Comparison of ENCODE assay signal across 29 cellular contexts in the genomic region with DNA sequence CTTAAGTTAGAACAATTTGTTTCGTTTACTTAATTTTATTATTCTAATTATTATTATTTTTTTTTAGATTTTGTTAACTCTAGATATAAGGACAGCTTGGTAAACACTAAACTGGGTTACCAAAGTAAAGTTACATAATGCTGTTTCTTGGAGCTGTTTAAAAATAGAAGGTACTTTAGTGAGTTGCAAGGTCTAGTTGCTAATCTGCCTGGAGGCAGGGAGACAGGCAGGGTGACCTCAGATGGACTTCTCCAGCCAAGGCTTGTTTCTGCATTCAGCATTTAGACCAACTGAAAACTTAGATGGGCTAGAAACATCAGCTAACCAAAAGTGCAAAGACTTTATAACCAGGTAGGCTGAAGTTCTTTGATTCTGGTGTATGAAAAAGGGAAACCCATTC.
"Had no signal": no experiment of that assay in that cellular context is flagged by ENCODE, and none has a peak within 500 bp of the region (broad histone marks: within the 10 kb centered on the region; RNA-seq: fewer than 3 reads in every experiment).

No MANE protein-coding gene starts in this region.

- H3K4me3 ChIP-seq: ascending aorta, breast epithelium, cardiac muscle cell, coronary artery, dorsolateral prefrontal cortex had no signal

- H3K27me3 ChIP-seq: ascending aorta, breast epithelium, cardiac muscle cell had no signal

- H3K36me3 ChIP-seq: ascending aorta, breast epithelium, cardiac muscle cell had no signal

- ATAC-seq: activated naive CD4-positive, alpha-beta T cell treated with anti-CD3 and anti-CD28 coated beads, Interleukin-2, amount 50 U/mL, for 72 hours; activated T-cell treated with anti-CD3 and anti-CD28 coated beads, Interleukin-2, amount 50 U/mL, for 72 hours; esophagus mucosa; WTC11 had no signal

- H3K4me1 ChIP-seq: ascending aorta, breast epithelium had no signal

- H3K27ac ChIP-seq: ascending aorta, breast epithelium, cardiac muscle cell, coronary artery, dorsolateral prefrontal cortex, VCaP had no signal

- FAIRE-seq: frontal cortex, TTC549 had no signal

- DNase-seq: activated CD4-positive, alpha-beta memory T cell treated with anti-CD3 and anti-CD28 coated beads, Interleukin-2, amount 10 ng/mL, durations not matched to agents 7 days and 5 days; activated CD4-positive, alpha-beta T cell treated with anti-CD3 and anti-CD28 coated beads for 1 hour; activated CD4-positive, alpha-beta T cell treated with anti-CD3 and anti-CD28 coated beads for 4 hours; activated CD4-positive, alpha-beta T cell treated with anti-CD3 and anti-CD28 coated beads, Interleukin-2, amount 10 ng/mL, durations not matched to agents 7 days and 5 days; activated CD4-positive, alpha-beta T cell treated with anti-CD3 and anti-CD28 coated beads, Interleukin-2, amount 50 U/mL, for 4 hours; activated CD8-positive, alpha-beta memory T cell treated with anti-CD3 and anti-CD28 coated beads, Interleukin-2, amount 50 U/mL, for 48 hours; activated gamma-delta T cell; activated naive CD4-positive, alpha-beta T cell; activated naive CD4-positive, alpha-beta T cell treated with anti-CD3 and anti-CD28 coated beads, Interleukin-2, amount 10 ng/mL, durations not matched to agents 7 days and 5 days; activated naive CD8-positive, alpha-beta T cell treated with anti-CD3 and anti-CD28 coated beads, Interleukin-2, amount 10 ng/mL, durations not matched to agents 7 days and 5 days; activated T-cell treated with anti-CD3 and anti-CD28 coated beads for 4 hours; activated T-cell treated with anti-CD3 and anti-CD28 coated beads, Interleukin-2, amount 50 U/mL, for 24 hours; activated T-cell treated with anti-CD3 and anti-CD28 coated beads, Interleukin-2, amount 50 U/mL, for 72 hours; dorsolateral prefrontal cortex; effector memory CD4-positive, alpha-beta T cell; endodermal cell; foreskin fibroblast; head of caudate nucleus; T-helper 2 cell had no signal

- H3K9me3 ChIP-seq: ascending aorta, breast epithelium had no signal
